Comparison of ENCODE assay signal across 1 cellular context in the genomic region with DNA sequence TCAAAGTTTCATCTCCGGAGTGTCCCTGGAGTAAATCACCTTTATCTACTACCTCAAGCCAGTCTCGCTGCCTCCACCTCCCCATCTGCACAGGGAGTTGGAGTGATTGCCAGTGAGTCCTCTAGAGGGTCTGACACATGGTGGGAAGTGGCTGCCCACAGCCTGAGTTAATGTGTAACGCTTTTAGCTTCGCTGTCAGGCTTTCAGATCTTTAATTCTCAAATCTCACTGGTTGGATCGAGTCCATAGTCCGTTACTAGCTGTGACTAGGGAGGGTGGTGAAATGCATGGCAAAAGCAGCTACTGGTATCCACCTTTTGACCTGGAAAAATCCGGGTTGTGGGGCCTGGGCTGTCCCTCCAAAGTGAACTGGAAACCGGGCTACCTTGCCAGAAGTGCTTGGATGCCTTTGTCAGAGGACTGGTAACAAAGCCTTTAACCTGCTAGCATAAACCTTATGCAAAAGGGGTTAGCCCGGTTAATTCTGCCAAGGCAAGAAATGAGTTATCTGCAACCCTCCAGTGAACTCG.
TF ChIP-seq lines count a peak whose summit lies in the region.

No MANE protein-coding gene starts in this region.

TF ChIP-seq in HepG2, 621 proteins besides CTCF, POLR2A, EP300 and RAD21 (continued from another document and continues in another):
- TF ChIP-seq, protein P1, sequence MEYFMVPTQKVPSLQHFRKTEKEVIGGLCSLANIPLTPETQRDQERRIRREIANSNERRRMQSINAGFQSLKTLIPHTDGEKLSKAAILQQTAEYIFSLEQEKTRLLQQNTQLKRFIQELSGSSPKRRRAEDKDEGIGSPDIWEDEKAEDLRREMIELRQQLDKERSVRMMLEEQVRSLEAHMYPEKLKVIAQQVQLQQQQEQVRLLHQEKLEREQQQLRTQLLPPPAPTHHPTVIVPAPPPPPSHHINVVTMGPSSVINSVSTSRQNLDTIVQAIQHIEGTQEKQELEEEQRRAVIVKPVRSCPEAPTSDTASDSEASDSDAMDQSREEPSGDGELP (IDR thresholded peaks at IDR 0.05; ENCODE audit: borderline replicate concordance, low read depth) = no peak
- TF ChIP-seq ERF (CRISPR knock-in tag; IDR thresholded peaks at IDR 0.05) = no peak
- 0 out of 2 replicates have a peak, but pooled peaks have one; percentile 30 for TF ChIP-seq BORCS8-MEF2B (CRISPR knock-in tag; IDR thresholded peaks at IDR 0.05)
- no peak for TF ChIP-seq ETV6 (CRISPR knock-in tag; conservative IDR thresholded peaks at IDR 0.05)
- TF ChIP-seq, protein P2, sequence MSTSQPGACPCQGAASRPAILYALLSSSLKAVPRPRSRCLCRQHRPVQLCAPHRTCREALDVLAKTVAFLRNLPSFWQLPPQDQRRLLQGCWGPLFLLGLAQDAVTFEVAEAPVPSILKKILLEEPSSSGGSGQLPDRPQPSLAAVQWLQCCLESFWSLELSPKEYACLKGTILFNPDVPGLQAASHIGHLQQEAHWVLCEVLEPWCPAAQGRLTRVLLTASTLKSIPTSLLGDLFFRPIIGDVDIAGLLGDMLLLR (CRISPR knock-in tag; IDR thresholded peaks at IDR 0.05) = 0 out of 2 replicates have a peak, but pooled peaks have one; percentile 27
- no peak for TF ChIP-seq KDM4B (CRISPR knock-in tag; IDR thresholded peaks at IDR 0.05)
- 0 out of 2 replicates have a peak, but pooled peaks have one; percentile 15 for TF ChIP-seq ZNF501 (CRISPR knock-in tag; IDR thresholded peaks at IDR 0.05)
- peak; percentile 25; the same call in 1 of the 2 replicates for TF ChIP-seq HNF4G (IDR thresholded peaks at IDR 0.05; ENCODE audit: borderline replicate concordance, low read depth, low read length)
- no peak for TF ChIP-seq HNF4G (CRISPR knock-in tag; IDR thresholded peaks at IDR 0.05; ENCODE audit: borderline replicate concordance, low read depth)
- TF ChIP-seq, protein P3, sequence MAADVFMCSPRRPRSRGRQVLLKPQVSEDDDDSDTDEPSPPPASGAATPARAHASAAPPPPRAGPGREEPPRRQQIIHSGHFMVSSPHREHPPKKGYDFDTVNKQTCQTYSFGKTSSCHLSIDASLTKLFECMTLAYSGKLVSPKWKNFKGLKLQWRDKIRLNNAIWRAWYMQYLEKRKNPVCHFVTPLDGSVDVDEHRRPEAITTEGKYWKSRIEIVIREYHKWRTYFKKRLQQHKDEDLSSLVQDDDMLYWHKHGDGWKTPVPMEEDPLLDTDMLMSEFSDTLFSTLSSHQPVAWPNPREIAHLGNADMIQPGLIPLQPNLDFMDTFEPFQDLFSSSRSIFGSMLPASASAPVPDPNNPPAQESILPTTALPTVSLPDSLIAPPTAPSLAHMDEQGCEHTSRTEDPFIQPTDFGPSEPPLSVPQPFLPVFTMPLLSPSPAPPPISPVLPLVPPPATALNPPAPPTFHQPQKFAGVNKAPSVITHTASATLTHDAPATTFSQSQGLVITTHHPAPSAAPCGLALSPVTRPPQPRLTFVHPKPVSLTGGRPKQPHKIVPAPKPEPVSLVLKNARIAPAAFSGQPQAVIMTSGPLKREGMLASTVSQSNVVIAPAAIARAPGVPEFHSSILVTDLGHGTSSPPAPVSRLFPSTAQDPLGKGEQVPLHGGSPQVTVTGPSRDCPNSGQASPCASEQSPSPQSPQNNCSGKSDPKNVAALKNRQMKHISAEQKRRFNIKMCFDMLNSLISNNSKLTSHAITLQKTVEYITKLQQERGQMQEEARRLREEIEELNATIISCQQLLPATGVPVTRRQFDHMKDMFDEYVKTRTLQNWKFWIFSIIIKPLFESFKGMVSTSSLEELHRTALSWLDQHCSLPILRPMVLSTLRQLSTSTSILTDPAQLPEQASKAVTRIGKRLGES (CRISPR knock-in tag; IDR thresholded peaks at IDR 0.05; ENCODE audit: borderline replicate concordance) = no peak
- no peak for TF ChIP-seq ZC3H13 (CRISPR knock-in tag; IDR thresholded peaks at IDR 0.05)
- TF ChIP-seq ATM (IDR thresholded peaks at IDR 0.05; ENCODE audit: borderline replicate concordance) = no peak
- no peak for TF ChIP-seq MXD4 (CRISPR knock-in tag; IDR thresholded peaks at IDR 0.05)
- no peak for TF ChIP-seq NCOA5 (CRISPR knock-in tag; IDR thresholded peaks at IDR 0.05)
- no peak for TF ChIP-seq ZFP36L2 (CRISPR knock-in tag; IDR thresholded peaks at IDR 0.05)
- TF ChIP-seq, protein P4, sequence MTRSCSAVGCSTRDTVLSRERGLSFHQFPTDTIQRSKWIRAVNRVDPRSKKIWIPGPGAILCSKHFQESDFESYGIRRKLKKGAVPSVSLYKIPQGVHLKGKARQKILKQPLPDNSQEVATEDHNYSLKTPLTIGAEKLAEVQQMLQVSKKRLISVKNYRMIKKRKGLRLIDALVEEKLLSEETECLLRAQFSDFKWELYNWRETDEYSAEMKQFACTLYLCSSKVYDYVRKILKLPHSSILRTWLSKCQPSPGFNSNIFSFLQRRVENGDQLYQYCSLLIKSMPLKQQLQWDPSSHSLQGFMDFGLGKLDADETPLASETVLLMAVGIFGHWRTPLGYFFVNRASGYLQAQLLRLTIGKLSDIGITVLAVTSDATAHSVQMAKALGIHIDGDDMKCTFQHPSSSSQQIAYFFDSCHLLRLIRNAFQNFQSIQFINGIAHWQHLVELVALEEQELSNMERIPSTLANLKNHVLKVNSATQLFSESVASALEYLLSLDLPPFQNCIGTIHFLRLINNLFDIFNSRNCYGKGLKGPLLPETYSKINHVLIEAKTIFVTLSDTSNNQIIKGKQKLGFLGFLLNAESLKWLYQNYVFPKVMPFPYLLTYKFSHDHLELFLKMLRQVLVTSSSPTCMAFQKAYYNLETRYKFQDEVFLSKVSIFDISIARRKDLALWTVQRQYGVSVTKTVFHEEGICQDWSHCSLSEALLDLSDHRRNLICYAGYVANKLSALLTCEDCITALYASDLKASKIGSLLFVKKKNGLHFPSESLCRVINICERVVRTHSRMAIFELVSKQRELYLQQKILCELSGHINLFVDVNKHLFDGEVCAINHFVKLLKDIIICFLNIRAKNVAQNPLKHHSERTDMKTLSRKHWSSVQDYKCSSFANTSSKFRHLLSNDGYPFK (CRISPR knock-in tag; IDR thresholded peaks at IDR 0.05; ENCODE audit: borderline replicate concordance) = no peak
- TF ChIP-seq REPIN1 (CRISPR knock-in tag; IDR thresholded peaks at IDR 0.05; ENCODE audit: borderline replicate concordance, low read depth) = peak; percentile 37; the same call in 1 of the 2 replicates
- TF ChIP-seq, protein P5, sequence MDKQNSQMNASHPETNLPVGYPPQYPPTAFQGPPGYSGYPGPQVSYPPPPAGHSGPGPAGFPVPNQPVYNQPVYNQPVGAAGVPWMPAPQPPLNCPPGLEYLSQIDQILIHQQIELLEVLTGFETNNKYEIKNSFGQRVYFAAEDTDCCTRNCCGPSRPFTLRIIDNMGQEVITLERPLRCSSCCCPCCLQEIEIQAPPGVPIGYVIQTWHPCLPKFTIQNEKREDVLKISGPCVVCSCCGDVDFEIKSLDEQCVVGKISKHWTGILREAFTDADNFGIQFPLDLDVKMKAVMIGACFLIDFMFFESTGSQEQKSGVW (CRISPR knock-in tag; IDR thresholded peaks at IDR 0.05; ENCODE audit: borderline replicate concordance) = no peak
- peak; percentile 28; the same call in 1 of the 2 replicates for TF ChIP-seq ZNF709 (CRISPR knock-in tag; IDR thresholded peaks at IDR 0.05)
- TF ChIP-seq SOX5 (CRISPR knock-in tag; IDR thresholded peaks at IDR 0.05; ENCODE audit: borderline replicate concordance) = 0 out of 2 replicates have a peak, but pooled peaks have one; percentile 20
- no peak for TF ChIP-seq HMG20B (CRISPR knock-in tag; conservative IDR thresholded peaks at IDR 0.05)
- TF ChIP-seq ZNF253 (CRISPR knock-in tag; IDR thresholded peaks at IDR 0.05; ENCODE audit: borderline replicate concordance) = no peak
- no peak for TF ChIP-seq ZNF235 (CRISPR knock-in tag; IDR thresholded peaks at IDR 0.05; ENCODE audit: borderline replicate concordance)
- no peak for TF ChIP-seq ZNF749 (CRISPR knock-in tag; IDR thresholded peaks at IDR 0.05; ENCODE audit: borderline replicate concordance)
- peak; percentile 53; the same call in 1 of the 2 replicates for TF ChIP-seq ZFY (CRISPR knock-in tag; IDR thresholded peaks at IDR 0.05)
- TF ChIP-seq POLR2G (IDR thresholded peaks at IDR 0.05; ENCODE audit: low read depth, low read length) = peak; percentile 78
- TF ChIP-seq KDM6A (CRISPR knock-in tag; IDR thresholded peaks at IDR 0.05; ENCODE audit: low read depth) = no peak; the same call in 1 of the 2 replicates
- TF ChIP-seq ZNF713 (CRISPR knock-in tag; IDR thresholded peaks at IDR 0.05) = no peak
- TF ChIP-seq MAFK (conservative IDR thresholded peaks at IDR 0.05 in 1 of 2, IDR thresholded peaks at IDR 0.05 in 1 of 2; ENCODE audit: low read length in 2 of 2) = no peak
- TF ChIP-seq ZBTB38 (CRISPR knock-in tag; IDR thresholded peaks at IDR 0.05) = no peak
- no peak for TF ChIP-seq GTF3A (CRISPR knock-in tag; conservative IDR thresholded peaks at IDR 0.05)
- 0 out of 2 replicates have a peak, but pooled peaks have one; percentile 46 for TF ChIP-seq NR2F2 (IDR thresholded peaks at IDR 0.05; ENCODE audit: borderline replicate concordance, low read depth)
- TF ChIP-seq SNRNP70 (IDR thresholded peaks at IDR 0.05; ENCODE audit: low read depth, low read length) = no peak
- TF ChIP-seq GFI1 (CRISPR knock-in tag; IDR thresholded peaks at IDR 0.05; ENCODE audit: borderline replicate concordance) = no peak
- TF ChIP-seq, protein P6, sequence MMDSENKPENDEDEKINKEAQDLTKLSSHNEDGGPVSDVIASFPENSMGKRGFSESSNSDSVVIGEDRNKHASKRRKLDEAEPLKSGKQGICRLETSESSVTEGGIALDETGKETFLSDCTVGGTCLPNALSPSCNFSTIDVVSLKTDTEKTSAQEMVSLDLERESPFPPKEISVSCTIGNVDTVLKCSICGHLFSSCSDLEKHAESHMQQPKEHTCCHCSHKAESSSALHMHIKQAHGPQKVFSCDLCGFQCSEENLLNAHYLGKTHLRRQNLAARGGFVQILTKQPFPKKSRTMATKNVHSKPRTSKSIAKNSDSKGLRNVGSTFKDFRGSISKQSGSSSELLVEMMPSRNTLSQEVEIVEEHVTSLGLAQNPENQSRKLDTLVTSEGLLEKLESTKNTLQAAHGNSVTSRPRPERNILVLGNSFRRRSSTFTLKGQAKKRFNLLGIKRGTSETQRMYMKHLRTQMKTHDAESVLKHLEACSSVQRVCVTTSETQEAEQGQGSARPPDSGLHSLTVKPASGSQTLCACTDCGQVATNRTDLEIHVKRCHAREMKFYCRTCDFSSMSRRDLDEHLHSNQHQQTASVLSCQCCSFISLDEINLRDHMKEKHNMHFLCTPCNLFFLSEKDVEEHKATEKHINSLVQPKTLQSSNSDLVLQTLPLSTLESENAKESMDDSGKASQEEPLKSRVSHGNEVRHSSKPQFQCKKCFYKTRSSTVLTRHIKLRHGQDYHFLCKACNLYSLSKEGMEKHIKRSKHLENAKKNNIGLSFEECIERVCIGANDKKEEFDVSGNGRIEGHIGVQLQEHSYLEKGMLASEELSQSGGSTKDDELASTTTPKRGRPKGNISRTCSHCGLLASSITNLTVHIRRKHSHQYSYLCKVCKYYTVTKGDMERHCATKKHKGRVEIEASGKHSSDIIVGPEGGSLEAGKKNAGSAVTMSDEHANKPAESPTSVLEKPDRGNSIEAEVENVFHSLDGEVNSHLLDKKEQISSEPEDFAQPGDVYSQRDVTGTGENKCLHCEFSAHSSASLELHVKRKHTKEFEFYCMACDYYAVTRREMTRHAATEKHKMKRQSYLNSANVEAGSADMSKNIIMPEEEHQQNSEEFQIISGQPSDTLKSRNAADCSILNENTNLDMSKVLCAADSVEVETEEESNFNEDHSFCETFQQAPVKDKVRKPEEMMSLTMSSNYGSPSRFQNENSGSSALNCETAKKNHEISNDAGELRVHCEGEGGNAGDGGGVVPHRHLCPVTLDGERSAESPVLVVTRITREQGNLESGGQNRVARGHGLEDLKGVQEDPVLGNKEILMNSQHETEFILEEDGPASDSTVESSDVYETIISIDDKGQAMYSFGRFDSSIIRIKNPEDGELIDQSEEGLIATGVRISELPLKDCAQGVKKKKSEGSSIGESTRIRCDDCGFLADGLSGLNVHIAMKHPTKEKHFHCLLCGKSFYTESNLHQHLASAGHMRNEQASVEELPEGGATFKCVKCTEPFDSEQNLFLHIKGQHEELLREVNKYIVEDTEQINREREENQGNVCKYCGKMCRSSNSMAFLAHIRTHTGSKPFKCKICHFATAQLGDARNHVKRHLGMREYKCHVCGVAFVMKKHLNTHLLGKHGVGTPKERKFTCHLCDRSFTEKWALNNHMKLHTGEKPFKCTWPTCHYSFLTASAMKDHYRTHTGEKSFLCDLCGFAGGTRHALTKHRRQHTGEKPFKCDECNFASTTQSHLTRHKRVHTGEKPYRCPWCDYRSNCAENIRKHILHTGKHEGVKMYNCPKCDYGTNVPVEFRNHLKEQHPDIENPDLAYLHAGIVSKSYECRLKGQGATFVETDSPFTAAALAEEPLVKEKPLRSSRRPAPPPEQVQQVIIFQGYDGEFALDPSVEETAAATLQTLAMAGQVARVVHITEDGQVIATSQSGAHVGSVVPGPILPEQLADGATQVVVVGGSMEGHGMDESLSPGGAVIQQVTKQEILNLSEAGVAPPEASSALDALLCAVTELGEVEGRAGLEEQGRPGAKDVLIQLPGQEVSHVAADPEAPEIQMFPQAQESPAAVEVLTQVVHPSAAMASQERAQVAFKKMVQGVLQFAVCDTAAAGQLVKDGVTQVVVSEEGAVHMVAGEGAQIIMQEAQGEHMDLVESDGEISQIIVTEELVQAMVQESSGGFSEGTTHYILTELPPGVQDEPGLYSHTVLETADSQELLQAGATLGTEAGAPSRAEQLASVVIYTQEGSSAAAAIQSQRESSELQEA (CRISPR knock-in tag; IDR thresholded peaks at IDR 0.05; ENCODE audit: not compliant biosample characterization) = peak; percentile 15
- no peak for TF ChIP-seq HNRNPL (IDR thresholded peaks at IDR 0.05; ENCODE audit: low read depth, low read length)
- TF ChIP-seq, protein P7, sequence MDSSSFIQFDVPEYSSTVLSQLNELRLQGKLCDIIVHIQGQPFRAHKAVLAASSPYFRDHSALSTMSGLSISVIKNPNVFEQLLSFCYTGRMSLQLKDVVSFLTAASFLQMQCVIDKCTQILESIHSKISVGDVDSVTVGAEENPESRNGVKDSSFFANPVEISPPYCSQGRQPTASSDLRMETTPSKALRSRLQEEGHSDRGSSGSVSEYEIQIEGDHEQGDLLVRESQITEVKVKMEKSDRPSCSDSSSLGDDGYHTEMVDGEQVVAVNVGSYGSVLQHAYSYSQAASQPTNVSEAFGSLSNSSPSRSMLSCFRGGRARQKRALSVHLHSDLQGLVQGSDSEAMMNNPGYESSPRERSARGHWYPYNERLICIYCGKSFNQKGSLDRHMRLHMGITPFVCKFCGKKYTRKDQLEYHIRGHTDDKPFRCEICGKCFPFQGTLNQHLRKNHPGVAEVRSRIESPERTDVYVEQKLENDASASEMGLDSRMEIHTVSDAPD (CRISPR knock-in tag; IDR thresholded peaks at IDR 0.05) = peak; percentile 61; the same call in 1 of the 2 replicates
- TF ChIP-seq ZNF792 (CRISPR knock-in tag; IDR thresholded peaks at IDR 0.05) = no peak
